In genomic region chrX:29826651-29827206, GRCh38 we compare ENCODE assay signal across 23 cellular contexts.
"Had no signal": no experiment of that assay in that cellular context is flagged by ENCODE, and none has a peak within 500 bp of the region (broad histone marks: within the 10 kb centered on the region; RNA-seq: fewer than 3 reads in every experiment).

No MANE protein-coding gene starts in this region.

- H3K27ac Mint-ChIP-seq: endodermal cell; naive thymus-derived CD8-positive, alpha-beta T cell; progenitor cell of endocrine pancreas had no signal

- H3K36me3 ChIP-seq: heart left ventricle, neutrophil, pancreas, stomach, thoracic aorta, transverse colon had no signal

- H3K27me3 ChIP-seq: heart left ventricle, neutrophil, pancreas, stomach, transverse colon had no signal

- FAIRE-seq: endothelial cell of umbilical vein, frontal cortex, islet of Langerhans, pancreas had no signal

- H3K4me1 ChIP-seq: heart left ventricle, pancreas, stomach, transverse colon had no signal

- H3K9me3 ChIP-seq: heart left ventricle, mucosa of descending colon, neutrophil, pancreas, stomach, thoracic aorta, transverse colon had no signal

- H3K27me3 Mint-ChIP-seq: naive thymus-derived CD8-positive, alpha-beta T cell; progenitor cell of endocrine pancreas had no signal

- ATAC-seq: heart left ventricle; mucosa of descending colon; naive thymus-derived CD8-positive, alpha-beta T cell; pancreas; right cardiac atrium had no signal

- H3K4me3 ChIP-seq: coronary artery, heart left ventricle, mucosa of descending colon, pancreas, stomach, thoracic aorta, transverse colon had no signal

- DNase-seq: effector CD4-positive, alpha-beta T cell; endodermal cell; erythroblast; heart left ventricle; hippocampal formation; kidney glomerular epithelial cell; mucosa of descending colon; naive thymus-derived CD8-positive, alpha-beta T cell; pancreas; right cardiac atrium; stimulated activated CD4-positive, alpha-beta T cell treated with anti-CD3 and anti-CD28 coated beads, Interleukin-1b, Interleukin-23, amount 100 ng/mL, for 48 hours; stimulated activated CD4-positive, alpha-beta T cell treated with anti-CD3 and anti-CD28 coated beads, Interleukin-4, amount 100 ng/mL, for 24 hours; stimulated activated naive CD4-positive, alpha-beta T cell; stomach; substantia nigra; transverse colon had no signal

- H3K4me1 Mint-ChIP-seq: endodermal cell; naive thymus-derived CD8-positive, alpha-beta T cell had no signal

- H3K36me3 Mint-ChIP-seq: naive thymus-derived CD8-positive, alpha-beta T cell had no signal

- H3K9me3 Mint-ChIP-seq: endodermal cell had no signal

- H3K27ac ChIP-seq: coronary artery, heart left ventricle, neutrophil, pancreas, stomach, thoracic aorta, transverse colon had no signal

- H3K4me3 Mint-ChIP-seq: endodermal cell; naive thymus-derived CD8-positive, alpha-beta T cell had no signal
